8 cellular contexts compared by ENCODE assay signal in the genomic region with DNA sequence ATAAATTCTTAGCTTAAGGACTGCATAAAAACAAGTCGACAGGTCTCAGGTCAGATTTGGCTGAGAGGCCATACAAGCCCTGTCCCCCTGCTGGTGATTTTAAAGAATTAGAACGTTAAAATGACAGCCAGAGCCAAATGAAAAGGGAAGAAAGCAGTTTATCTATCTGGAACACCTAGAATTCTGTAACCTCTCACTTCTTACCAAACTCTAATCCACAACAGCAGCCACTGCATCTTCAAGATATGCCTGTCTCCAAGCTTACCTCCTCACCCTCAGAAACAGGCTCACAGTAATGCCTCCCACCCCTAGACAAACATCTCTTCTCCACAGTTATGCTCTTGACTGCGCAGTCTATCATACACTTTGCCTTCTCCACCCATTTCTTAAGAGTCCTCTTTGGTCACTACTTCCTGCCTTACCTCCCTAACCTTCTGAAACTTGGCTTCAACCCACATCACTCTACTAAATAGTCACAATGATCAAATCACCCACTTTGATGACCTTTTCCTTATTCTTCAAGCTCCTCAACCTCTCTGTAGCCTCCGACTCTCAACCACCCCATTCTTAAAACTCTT. TPM values are rescaled to one million over a fixed set of nuclear protein-coding genes. Genes with fewer than 3 reads are reported as not detected.
DNase-seq lines count a peak whose midpoint lies in the region; ATAC-seq, FAIRE-seq and TF ChIP-seq lines count a peak whose summit lies in the region.

No MANE protein-coding gene starts in this region.

- DNase-seq in BJ (ENCODE audit: low read depth) (no peak), H54 (ENCODE audit: insufficient read length, low spot score) (peak; percentile 25), RPMI8226 (peak; percentile 23), epidermal melanocyte (ENCODE audit: insufficient read length, low spot score) (peak; percentile 50), sigmoid colon (no peak), NCI-H446 treated with DMSO at 0.1 percent for 48 hours (lab: John Stamatoyannopoulos, UW) (no peak), immature natural killer cell (no peak)

- no peaks in the 10 kb centered on the region for H3K9me3 Mint-ChIP-seq in immature natural killer cell

- peaks cover 0 to 3% (median 0%) of the 10 kb centered on the region in 3 donors for H3K27me3 Mint-ChIP-seq in immature natural killer cell (ENCODE audit: low read depth in 3 of 3)

- intact Hi-C loops in sigmoid colon (cut with DNase I): no loop called here

- peaks cover 0 to 7% (median 2%) of the 10 kb centered on the region in 3 donors for H3K36me3 Mint-ChIP-seq in immature natural killer cell

- peak overlapping the region; percentile 17 to 52 (median 46) for H3K27ac ChIP-seq in sigmoid colon

- 45 to 51% methylated on average over 4 of the region's 4 CpGs for WGBS in sigmoid colon, 2 donors

- POLR2A ChIA-PET in BJ (lab: Charles Lee): no interaction called here

- peaks cover 49 to 83% of the 10 kb centered on the region in 2 donors for H3K4me1 Mint-ChIP-seq in immature natural killer cell

- no peak for ATAC-seq in GM21825 (IDR thresholded peaks at IDR 0.05; ENCODE audit: unreplicated experiment)

- H3K27me3 ChIP-seq in BJ (ENCODE audit: control insufficient read depth, insufficient read depth, low read length) (no peaks in the 10 kb centered on the region), sigmoid colon (no peaks in the 10 kb centered on the region)

- H3K4me3 ChIP-seq in BJ (ENCODE audit: low read depth, low read length) (no peak overlapping the region), sigmoid colon (no peak overlapping the region)

- CTCF ChIA-PET in BJ (lab: Yijun Ruan, JAX): interaction anchor here (0.6 to 4.2 kb wide), 8 partner anchors 9 to 116 kb away, joined by 3 to 27 read pairs (median 6); no protein-coding TSS in a partner anchor

- peak; percentile 59 for TF ChIP-seq CTCF in BJ (IDR thresholded peaks at IDR 0.05; ENCODE audit: insufficient read depth, low read depth, low read length)
- peak in 2 of 4 experiments; percentile 27 to 39 for TF ChIP-seq CTCF in sigmoid colon (IDR thresholded peaks at IDR 0.05)

- TF ChIP-seq EP300 in sigmoid colon (IDR thresholded peaks at IDR 0.05): no peak

- H3K4me3 Mint-ChIP-seq in immature natural killer cell: no peak overlapping the region

- no peaks in the 10 kb centered on the region for H3K9me3 ChIP-seq in sigmoid colon

- TF ChIP-seq POLR2A in H54 (IDR thresholded peaks at IDR 0.05; ENCODE audit: low read depth, low read length): no peak
- TF ChIP-seq POLR2A in sigmoid colon (IDR thresholded peaks at IDR 0.05): no peak

- FAIRE-seq in H54 (lab: Jason Lieb, UNC): no peak

- peak overlapping the region in 3 of 6 donors; percentile 26 to 52 (median 36) for H3K27ac Mint-ChIP-seq in immature natural killer cell

- H3K36me3 ChIP-seq in BJ (ENCODE audit: control insufficient read depth, insufficient read depth, low read length): 0 out of 2 replicates have a peak, but pooled peaks cover 1% of the 10 kb centered on the region
- peaks cover 0 to 11% (median 0%) of the 10 kb centered on the region in 4 donors for H3K36me3 ChIP-seq in sigmoid colon

- peaks cover 0 to 76% (median 49%) of the 10 kb centered on the region in 4 donors for H3K4me1 ChIP-seq in sigmoid colon

RNA-seq across cellular contexts. Expression of a gene that starts 14.2 kb away (rescaled TPM):
- polyA plus RNA-seq in BJ (2011; rRNA removed): 27.0 and 43.5 TPM in 2 replicates
- 59.4 and 72.2 TPM in 2 replicates for polyA minus RNA-seq in BJ (2011; rRNA and poly(A)+ RNA removed)
- 10 to 100 TPM; 52.6 to 68.0 (median 59.8) TPM for total RNA-seq in sigmoid colon
- polyA plus RNA-seq in sigmoid colon: 10 to 100 TPM in 2 of 3 donors, 1 to 10 TPM in 1; 6.0 to 24.3 (median 10.2) TPM
- 10 to 100 TPM in 1 of 3 donors, 1 to 10 TPM in 2; 7.8 to 19.3 (median 8.2) TPM for polyA plus RNA-seq in immature natural killer cell

Comparison
In these comparisons a context has a peak if more than half of its experiments do, and no peak if none do; other contexts are left out.
1. DNase-seq: peak in H54 (single experiment), RPMI8226 (single experiment) and epidermal melanocyte (single experiment); none in BJ (single experiment), sigmoid colon (single experiment), NCI-H446 treated with DMSO at 0.1 percent for 48 hours (single experiment) and immature natural killer cell (0 of 3).